In the genomic region with DNA sequence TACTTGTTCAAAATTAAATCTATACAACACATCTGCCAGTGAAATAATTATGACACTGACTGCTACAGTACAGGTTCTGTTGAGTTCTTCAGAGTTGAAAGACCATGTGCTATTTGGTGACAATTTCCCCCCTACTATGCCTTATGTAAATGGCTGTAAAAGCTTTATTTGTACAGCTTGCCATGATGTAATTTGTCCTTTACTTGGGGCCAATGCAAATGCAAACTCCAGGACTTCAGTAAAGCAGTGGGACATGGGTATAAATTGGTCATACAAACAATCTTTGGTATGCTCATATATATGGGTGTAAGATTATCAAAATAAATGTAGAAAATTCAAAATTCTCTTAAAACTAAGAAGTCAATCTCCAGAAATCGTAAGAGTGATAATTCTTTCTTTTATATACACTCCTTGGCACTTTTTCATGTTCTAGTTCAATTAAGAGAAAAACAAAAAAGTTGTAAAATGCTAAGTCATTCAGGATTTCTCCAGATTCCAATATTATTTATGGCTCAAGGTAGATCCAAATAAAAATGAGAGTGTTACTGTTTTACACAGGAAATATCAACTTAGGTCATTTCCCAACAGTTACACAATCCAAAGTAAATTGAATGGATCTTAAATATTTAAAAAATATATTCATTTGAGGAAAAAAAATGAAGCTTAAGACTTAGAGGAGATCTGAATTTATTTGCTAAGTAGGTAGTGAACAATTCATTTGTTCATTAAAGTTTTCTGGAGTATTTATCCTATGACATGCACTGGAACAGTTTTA, we compare ENCODE assay signal across 23 cellular contexts.
DNase-seq lines count a peak whose midpoint lies in the region; ATAC-seq and TF ChIP-seq lines count a peak whose summit lies in the region.
"Had no signal": no experiment of that assay in that cellular context is flagged by ENCODE, and none has a peak within 500 bp of the region (broad histone marks: within the 10 kb centered on the region; RNA-seq: fewer than 3 reads in every experiment).

No MANE protein-coding gene starts in this region.

- H4K91ac ChIP-seq in IMR-90 (ENCODE audit: insufficient read depth, low read depth, low read length) (no peak overlapping the region), neuronal stem cell (ENCODE audit: low read depth, low read length, poor library complexity) (no peak overlapping the region)

- dilution Hi-C loops in IMR-90 (cut with HindIII; ENCODE audit: low sequenced_read_pairs, unreplicated experiment): no loop called here

- peak overlapping the region; percentile 27; the same call in 1 of the 3 replicates for H2BK15ac ChIP-seq in IMR-90 (ENCODE audit: low read depth, low read length)
- no peak overlapping the region for H2BK15ac ChIP-seq in neuronal stem cell (ENCODE audit: low read length)

- TF ChIP-seq POLR2A in IMR-90 (IDR thresholded peaks at IDR 0.05; ENCODE audit: low read depth, low read length): no peak
- TF ChIP-seq POLR2A in uterus (IDR thresholded peaks at IDR 0.05): no peak

- peaks cover 5% of the 10 kb centered on the region; the same call in 1 of the 2 replicates for H3K36me3 Mint-ChIP-seq in WTC11
- H3K36me3 Mint-ChIP-seq: naive B cell had no signal

- no peak overlapping the region for H3K18ac ChIP-seq in IMR-90 (ENCODE audit: low read depth, low read length)
- no peak overlapping the region for H3K18ac ChIP-seq in neuronal stem cell (ENCODE audit: low read length)

- DNase-seq in IMR-90: no peak
- DNase-seq in NCI-H748 treated with DMSO at 0.1 percent for 48 hours (lab: John Stamatoyannopoulos, UW): peak; percentile 92
- peak; percentile 25 to 46 for DNase-seq in dermis microvascular lymphatic vessel endothelial cell (ENCODE audit: low read depth in 2 of 2)
- DNase-seq in WTC11 (ENCODE audit: low spot score): no peak
- DNase-seq in uterus: no peak
- no peak for DNase-seq in GM13976 (ENCODE audit: low spot score)
- DNase-seq in neuronal stem cell (ENCODE audit: low spot score): no peak
- DNase-seq: ACHN; activated naive CD4-positive, alpha-beta T cell treated with anti-CD3 and anti-CD28 coated beads for 36 hours; activated T-cell treated with anti-CD3 and anti-CD28 coated beads, Interleukin-2, amount 50 U/mL, for 48 hours; amygdala; mesenchymal stem cell; naive B cell; NCI-H187 treated with DMSO at 0.1 percent for 48 hours; pancreas; right lobe of liver; RPMI8226; stimulated activated CD4-positive, alpha-beta T cell treated with anti-CD3 and anti-CD28 coated beads, Interleukin-15, amount 100 ng/mL, for 24 hours; substantia nigra; T1000 had no signal

- no CpG with 5 or more reads among the region's 1 CpG for WGBS in IMR-90 (ENCODE audit: extremely low coverage in 2 of 2, insufficient read length in 1 of 2), 2 experiments
- WGBS in neuronal stem cell (ENCODE audit: extremely low coverage in 2 of 2, insufficient read length in 2 of 2, insufficient replicate concordance in 1 of 2), 2 donors: no CpG with 5 or more reads among the region's 1 CpG

- no peaks in the 10 kb centered on the region for H3K79me1 ChIP-seq in IMR-90 (ENCODE audit: low read depth in 1 of 2, low read length in 2 of 2)
- no peaks in the 10 kb centered on the region for H3K79me1 ChIP-seq in neuronal stem cell (ENCODE audit: low read depth, low read length)

- no peak overlapping the region for H3K4me3 ChIP-seq in ACC112 (ENCODE audit: low read depth, low read length)
- H3K4me3 ChIP-seq in IMR-90 (ENCODE audit: insufficient read depth, low read depth, low read length): no peak overlapping the region
- H3K4me3 ChIP-seq in uterus: no peak overlapping the region
- H3K4me3 ChIP-seq in neuronal stem cell (ENCODE audit: low read length in 2 of 2): no peak overlapping the region
- H3K4me3 ChIP-seq: gastroesophageal sphincter, pancreas, right lobe of liver had no signal

- H3K9me1 ChIP-seq in IMR-90 (ENCODE audit: insufficient read depth, low read length): no peaks in the 10 kb centered on the region

- intact Hi-C loops in IMR-90 (cut with micrococcal nuclease) (no loop called here), uterus (cut with DNase I; ENCODE audit: low total_unique reads) (no loop called here)

- H2AK5ac ChIP-seq in IMR-90 (ENCODE audit: low read depth, low read length): no peak overlapping the region
- H2AK5ac ChIP-seq in neuronal stem cell (ENCODE audit: low read depth, low read length): no peak overlapping the region

- H3K27me3 ChIP-seq in ACC112 (ENCODE audit: insufficient read depth, low read length): no peaks in the 10 kb centered on the region
- H3K27me3 ChIP-seq in IMR-90 (ENCODE audit: control insufficient read depth, insufficient read depth, low read length): no peaks in the 10 kb centered on the region
- H3K27me3 ChIP-seq in uterus: no peaks in the 10 kb centered on the region
- H3K27me3 ChIP-seq in neuronal stem cell (ENCODE audit: control insufficient read depth in 3 of 3, insufficient read depth in 3 of 3, low read depth in 1 of 3, low read length in 3 of 3): no peaks in the 10 kb centered on the region
- H3K27me3 ChIP-seq: gastroesophageal sphincter, pancreas, right lobe of liver had no signal

- H3K4ac ChIP-seq in IMR-90 (ENCODE audit: low read depth, low read length) (no peak overlapping the region), neuronal stem cell (ENCODE audit: low read length) (no peak overlapping the region)

- H2BK12ac ChIP-seq in neuronal stem cell (ENCODE audit: low read length): no peak overlapping the region

- H3K4me2 ChIP-seq in IMR-90 (ENCODE audit: low read depth, low read length): no peak overlapping the region
- no peak overlapping the region for H3K4me2 ChIP-seq in neuronal stem cell (ENCODE audit: insufficient read depth, low read length, poor library complexity, severe bottlenecking)

- H3K9me3 Mint-ChIP-seq in WTC11: peaks cover 17% of the 10 kb centered on the region
- H3K9me3 Mint-ChIP-seq: activated naive CD4-positive, alpha-beta T cell treated with anti-CD3 and anti-CD28 coated beads for 36 hours had no signal

- in situ Hi-C loops in IMR-90 (cut with MboI; ENCODE audit: low sequenced_read_pairs) (no loop called here), GM13976 (cut with MboI; ENCODE audit: low sequenced_read_pairs, unreplicated experiment) (no loop called here)

- no peaks in the 10 kb centered on the region for H3K4me1 Mint-ChIP-seq in WTC11
- H3K4me1 Mint-ChIP-seq: naive B cell had no signal

- H2BK120ac ChIP-seq in IMR-90 (ENCODE audit: low read depth, low read length) (no peak overlapping the region), neuronal stem cell (ENCODE audit: low read depth, low read length) (no peak overlapping the region)

- no peak overlapping the region for H4K5ac ChIP-seq in IMR-90 (ENCODE audit: low read depth, low read length)

- no peak overlapping the region for H3K56ac ChIP-seq in IMR-90 (ENCODE audit: extremely low read depth, insufficient read depth, low read length)

- no TSS peak for BruUV-seq in IMR-90 (replicated peaks; lab: Mats Ljungman, UMichigan)

- H3K14ac ChIP-seq in IMR-90 (replicated peaks; ENCODE audit: low read depth, low read length): 0 out of 2 replicates have a peak overlapping the region, but pooled peaks have one; percentile 31
- no peak overlapping the region for H3K14ac ChIP-seq in neuronal stem cell (ENCODE audit: low read length)

- POLR2A ChIA-PET in IMR-90 (lab: Charles Lee; ENCODE audit: unreplicated experiment): no interaction called here
- POLR2A ChIA-PET in WTC11 (lab: Charles Lee): no interaction called here

- TF ChIP-seq CTCF in IMR-90 (conservative IDR thresholded peaks at IDR 0.05; ENCODE audit: low read depth, low read length) (no peak), WTC11 (IDR thresholded peaks at IDR 0.05) (no peak), uterus (IDR thresholded peaks at IDR 0.05) (no peak), GM13976 (IDR thresholded peaks at IDR 0.05; ENCODE audit: borderline replicate concordance, control extremely low read depth, extremely low read depth, insufficient read depth, missing control alignments) (no peak)

- H3K23ac ChIP-seq in IMR-90 (ENCODE audit: low read depth, low read length) (no peak overlapping the region), neuronal stem cell (ENCODE audit: low read depth, low read length, poor library complexity) (no peak overlapping the region)

- H3K27me3 Mint-ChIP-seq in WTC11 (ENCODE audit: low read depth): no peaks in the 10 kb centered on the region
- H3K27me3 Mint-ChIP-seq: naive B cell had no signal

- H3K9me3 ChIP-seq in IMR-90 (ENCODE audit: control insufficient read depth, insufficient read depth, low read length): no peaks in the 10 kb centered on the region
- no peaks in the 10 kb centered on the region for H3K9me3 ChIP-seq in uterus
- no peaks in the 10 kb centered on the region for H3K9me3 ChIP-seq in neuronal stem cell (replicated peaks in 1 of 2; ENCODE audit: control insufficient read depth in 2 of 2, insufficient read depth in 1 of 2, low read depth in 1 of 2, low read length in 2 of 2)
- H3K9me3 ChIP-seq: gastroesophageal sphincter, pancreas, right lobe of liver had no signal

- H2BK5ac ChIP-seq in IMR-90 (ENCODE audit: low read depth, low read length, poor library complexity, severe bottlenecking) (no peak overlapping the region), neuronal stem cell (ENCODE audit: low read length) (no peak overlapping the region)

- H4K20me1 ChIP-seq in IMR-90 (ENCODE audit: insufficient read depth, low read length): no peaks in the 10 kb centered on the region

- no peaks in the 10 kb centered on the region for H3K79me2 ChIP-seq in ACC112 (ENCODE audit: control insufficient read depth, insufficient read depth, low read length, unreplicated experiment)

- H4K8ac ChIP-seq in IMR-90 (ENCODE audit: low read depth in 2 of 2, low read length in 2 of 2) (no peak overlapping the region), neuronal stem cell (ENCODE audit: low read depth, low read length) (no peak overlapping the region)

- H3K4me1 ChIP-seq in ACC112 (ENCODE audit: control insufficient read depth, insufficient read depth, low read length, unreplicated experiment) (peaks cover 5% of the 10 kb centered on the region), IMR-90 (ENCODE audit: control insufficient read depth, insufficient read depth, low read length) (no peaks in the 10 kb centered on the region), uterus (no peaks in the 10 kb centered on the region), neuronal stem cell (ENCODE audit: control insufficient read depth in 2 of 2, insufficient read depth in 1 of 2, low read depth in 1 of 2, low read length in 2 of 2) (no peaks in the 10 kb centered on the region)
- H3K4me1 ChIP-seq: gastroesophageal sphincter, pancreas, right lobe of liver had no signal

- ATAC-seq in IMR-90 (ENCODE audit: low read depth) (no peak), WTC11 (no peak)
- ATAC-seq: gastroesophageal sphincter, pancreas, right lobe of liver had no signal

- no peak overlapping the region for H3K27ac Mint-ChIP-seq in WTC11
- H3K27ac Mint-ChIP-seq: activated naive CD4-positive, alpha-beta T cell treated with anti-CD3 and anti-CD28 coated beads for 36 hours; naive B cell had no signal

- no peak overlapping the region for H2AK9ac ChIP-seq in IMR-90 (replicated peaks; ENCODE audit: low read depth, low read length, poor library complexity)

- no peak overlapping the region for H3K9ac ChIP-seq in IMR-90 (ENCODE audit: low read depth, low read length)
- H3K9ac ChIP-seq in neuronal stem cell (ENCODE audit: low read depth, low read length, poor library complexity): no peak overlapping the region

- no peak for TF ChIP-seq RAD21 in IMR-90 (IDR thresholded peaks at IDR 0.05; ENCODE audit: low read length)

- CTCF ChIA-PET in IMR-90 (lab: Yijun Ruan, JAX) (interaction anchor here (0.6 kb wide), 1 partner anchor 1514 kb away, joined by 3 read pairs; no protein-coding TSS in a partner anchor), WTC11 (lab: Charles Lee) (no interaction called here)

- H3K4me3 Mint-ChIP-seq in WTC11: no peak overlapping the region
- H3K4me3 Mint-ChIP-seq: activated naive CD4-positive, alpha-beta T cell treated with anti-CD3 and anti-CD28 coated beads for 36 hours; naive B cell had no signal

- H3K27ac ChIP-seq in ACC112 (ENCODE audit: low read depth, low read length) (peak overlapping the region; percentile 19; the same call in 1 of the 2 replicates), IMR-90 (ENCODE audit: insufficient read depth, low read length) (no peak overlapping the region), uterus (no peak overlapping the region), neuronal stem cell (replicated peaks; ENCODE audit: low read length) (no peak overlapping the region)
- H3K27ac ChIP-seq: C4-2B, gastroesophageal sphincter, pancreas, right lobe of liver had no signal

- H3K36me3 ChIP-seq in ACC112 (ENCODE audit: insufficient read depth, low read length) (no peaks in the 10 kb centered on the region), IMR-90 (ENCODE audit: control insufficient read depth, insufficient read depth, low read length) (no peaks in the 10 kb centered on the region), uterus (no peaks in the 10 kb centered on the region), neuronal stem cell (replicated peaks in 1 of 2; ENCODE audit: control insufficient read depth in 2 of 2, insufficient read depth in 2 of 2, low read length in 2 of 2) (no peaks in the 10 kb centered on the region)
- H3K36me3 ChIP-seq: gastroesophageal sphincter, pancreas, right lobe of liver had no signal

- H2AFZ ChIP-seq in ACC112 (ENCODE audit: low read length, unreplicated experiment) (peak overlapping the region; percentile 89), IMR-90 (replicated peaks; ENCODE audit: low read length, poor library complexity) (no peak overlapping the region), neuronal stem cell (ENCODE audit: low read length) (no peak overlapping the region)

- H2BK20ac ChIP-seq in IMR-90 (ENCODE audit: low read depth, low read length): no peak overlapping the region

Comparison
In these comparisons a context has a peak if more than half of its experiments do, and no peak if none do; other contexts are left out.
1. DNase-seq: peak in NCI-H748 treated with DMSO at 0.1 percent for 48 hours (single experiment) and dermis microvascular lymphatic vessel endothelial cell (2 of 2); none in IMR-90 (single experiment), WTC11 (single experiment), uterus (0 of 2), GM13976 (single experiment) and neuronal stem cell (single experiment).